37 cellular contexts compared by ENCODE assay signal in genomic region chr6:24113891-24114290, GRCh38. TPM values are rescaled to one million over a fixed set of nuclear protein-coding genes. Genes with fewer than 3 reads are reported as not detected.
"Had no signal": no experiment of that assay in that cellular context is flagged by ENCODE, and none has a peak within 500 bp of the region (broad histone marks: within the 10 kb centered on the region; RNA-seq: fewer than 3 reads in every experiment).

No MANE protein-coding gene starts in this region.

- H3K4me1 ChIP-seq: adrenal gland, ascending aorta, body of pancreas, breast epithelium had no signal

- H3K4me3 ChIP-seq: adrenal gland, ascending aorta, body of pancreas, breast epithelium, cardiac muscle cell had no signal

- DNase-seq: activated effector memory CD4-positive, alpha-beta T cell treated with anti-CD3 and anti-CD28 coated beads, Interleukin-2, amount 50 U/mL, for 16 hours; activated effector memory CD4-positive, alpha-beta T cell treated with Interleukin-2 at 50 U/mL for 16 hours; activated gamma-delta T cell; activated gamma-delta T cell treated with Interleukin-2 at 50 U/mL for 16 hours; activated naive CD4-positive, alpha-beta T cell; activated naive CD4-positive, alpha-beta T cell treated with anti-CD3 and anti-CD28 coated beads for 36 hours; activated naive CD4-positive, alpha-beta T cell treated with anti-CD3 and anti-CD28 coated beads, Interleukin-2, amount 10 ng/mL, durations not matched to agents 7 days and 5 days; activated naive CD4-positive, alpha-beta T cell treated with anti-CD3 and anti-CD28 coated beads, Interleukin-2, amount 50 U/mL, for 16 hours; activated naive CD4-positive, alpha-beta T cell treated with Interleukin-2 at 50 U/mL for 16 hours; activated naive CD8-positive, alpha-beta T cell treated with anti-CD3 and anti-CD28 coated beads for 36 hours; activated naive CD8-positive, alpha-beta T cell treated with anti-CD3 and anti-CD28 coated beads, Interleukin-2, amount 10 ng/mL, durations not matched to agents 7 days and 5 days; activated naive CD8-positive, alpha-beta T cell treated with anti-CD3 and anti-CD28 coated beads, Interleukin-2, amount 50 U/mL, for 24 hours; activated T-cell treated with anti-CD3 and anti-CD28 coated beads, Interleukin-2, amount 50 U/mL, for 24 hours; activated T-cell treated with anti-CD3 and anti-CD28 coated beads, Interleukin-2, amount 50 U/mL, for 4 hours; activated T-cell treated with anti-CD3 and anti-CD28 coated beads, Interleukin-2, amount 50 U/mL, for 48 hours; activated T-cell treated with anti-CD3 and anti-CD28 coated beads, Interleukin-2, amount 50 U/mL, for 72 hours; adrenal gland; amniotic stem cell; amygdala; anterior cingulate cortex; aorta; body of pancreas; brain microvascular endothelial cell; caudate nucleus; central memory CD4-positive, alpha-beta T cell; cerebellar nuclear complex had no signal

- H3K36me3 ChIP-seq: adrenal gland, ascending aorta, brain microvascular endothelial cell, breast epithelium, cardiac muscle cell had no signal

- H3K9me3 ChIP-seq: adrenal gland, ascending aorta, body of pancreas, breast epithelium had no signal

- ATAC-seq: activated naive CD4-positive, alpha-beta T cell treated with anti-CD3 and anti-CD28 coated beads, Interleukin-2, amount 50 U/mL, for 72 hours; activated naive CD8-positive, alpha-beta T cell treated with anti-CD3 and anti-CD28 coated beads, Interleukin-2, amount 50 U/mL, for 24 hours; activated T-cell treated with anti-CD3 and anti-CD28 coated beads, Interleukin-2, amount 50 U/mL, for 4 hours; activated T-cell treated with anti-CD3 and anti-CD28 coated beads, Interleukin-2, amount 50 U/mL, for 72 hours; activated T-helper 17 cell treated with anti-CD3 and anti-CD28 coated beads, Interleukin-2, amount 50 U/mL, for 72 hours; body of pancreas had no signal

- H3K27me3 ChIP-seq: adrenal gland, ascending aorta, body of pancreas, brain microvascular endothelial cell, breast epithelium had no signal

- FAIRE-seq: astrocyte, bronchial epithelial cell had no signal

- H3K27ac ChIP-seq: adrenal gland, ascending aorta, body of pancreas, brain microvascular endothelial cell, breast epithelium, cardiac muscle cell had no signal

RNA-seq across cellular contexts. Expression of gene NRSN1, which starts 12.1 kb away (rescaled TPM):
- total RNA-seq: activated naive CD4-positive, alpha-beta T cell treated with anti-CD3 and anti-CD28 coated beads for 36 hours; activated naive CD4-positive, alpha-beta T cell treated with anti-CD3 and anti-CD28 coated beads, Interleukin-2, amount 50 U/mL, for 72 hours; activated naive CD8-positive, alpha-beta T cell treated with anti-CD3 and anti-CD28 coated beads for 36 hours; activated naive CD8-positive, alpha-beta T cell treated with anti-CD3 and anti-CD28 coated beads, Interleukin-2, amount 10 ng/mL, durations not matched to agents 7 days and 5 days; activated T-cell treated with anti-CD3 and anti-CD28 coated beads, Interleukin-2, amount 50 U/mL, for 4 hours; activated T-cell treated with anti-CD3 and anti-CD28 coated beads, Interleukin-2, amount 50 U/mL, for 72 hours; activated T-helper 1 cell treated with anti-CD3 and anti-CD28 coated beads, Interleukin-12 subunit alpha, Interleukin-12 subunit beta, Interleukin-2, Interleukin-4 antibody, amounts not matched to agents 30 ng/mL and 10 ng/mL and 1 ng/mL, durations not matched to agents 14 hours and 24 hours and 36 hours; activated T-helper 17 cell treated with anti-CD3 and anti-CD28 coated beads, Interleukin-2, amount 50 U/mL, for 72 hours; activated T-helper 2 cell treated with anti-CD3 and anti-CD28 coated beads, Interferon-gamma antibody, Interleukin-2, Interleukin-4, amounts not matched to agents 10 μg/mL and 5 μg/mL and 100 μg/mL, durations not matched to agents 14 hours and 24 hours and 36 hours; aorta; ascending aorta; astrocyte; body of pancreas; breast epithelium; bronchial epithelial cell; cardiac muscle cell; cardiac septum; chondrocyte had no signal
- polyA plus RNA-seq: aorta, cardiac muscle cell had no signal
